Comparison of ENCODE assay signal across 2 cellular contexts in genomic region chr20:11646359-11646758, GRCh38.
TF ChIP-seq lines count a peak whose summit lies in the region.

No MANE protein-coding gene starts in this region.

TF ChIP-seq in HCT116, 20 proteins besides CTCF, POLR2A, EP300 and RAD21 (continued from another document):
- TF ChIP-seq, protein P1, sequence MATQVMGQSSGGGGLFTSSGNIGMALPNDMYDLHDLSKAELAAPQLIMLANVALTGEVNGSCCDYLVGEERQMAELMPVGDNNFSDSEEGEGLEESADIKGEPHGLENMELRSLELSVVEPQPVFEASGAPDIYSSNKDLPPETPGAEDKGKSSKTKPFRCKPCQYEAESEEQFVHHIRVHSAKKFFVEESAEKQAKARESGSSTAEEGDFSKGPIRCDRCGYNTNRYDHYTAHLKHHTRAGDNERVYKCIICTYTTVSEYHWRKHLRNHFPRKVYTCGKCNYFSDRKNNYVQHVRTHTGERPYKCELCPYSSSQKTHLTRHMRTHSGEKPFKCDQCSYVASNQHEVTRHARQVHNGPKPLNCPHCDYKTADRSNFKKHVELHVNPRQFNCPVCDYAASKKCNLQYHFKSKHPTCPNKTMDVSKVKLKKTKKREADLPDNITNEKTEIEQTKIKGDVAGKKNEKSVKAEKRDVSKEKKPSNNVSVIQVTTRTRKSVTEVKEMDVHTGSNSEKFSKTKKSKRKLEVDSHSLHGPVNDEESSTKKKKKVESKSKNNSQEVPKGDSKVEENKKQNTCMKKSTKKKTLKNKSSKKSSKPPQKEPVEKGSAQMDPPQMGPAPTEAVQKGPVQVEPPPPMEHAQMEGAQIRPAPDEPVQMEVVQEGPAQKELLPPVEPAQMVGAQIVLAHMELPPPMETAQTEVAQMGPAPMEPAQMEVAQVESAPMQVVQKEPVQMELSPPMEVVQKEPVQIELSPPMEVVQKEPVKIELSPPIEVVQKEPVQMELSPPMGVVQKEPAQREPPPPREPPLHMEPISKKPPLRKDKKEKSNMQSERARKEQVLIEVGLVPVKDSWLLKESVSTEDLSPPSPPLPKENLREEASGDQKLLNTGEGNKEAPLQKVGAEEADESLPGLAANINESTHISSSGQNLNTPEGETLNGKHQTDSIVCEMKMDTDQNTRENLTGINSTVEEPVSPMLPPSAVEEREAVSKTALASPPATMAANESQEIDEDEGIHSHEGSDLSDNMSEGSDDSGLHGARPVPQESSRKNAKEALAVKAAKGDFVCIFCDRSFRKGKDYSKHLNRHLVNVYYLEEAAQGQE (IDR thresholded peaks at IDR 0.05; ENCODE audit: low read depth): no peak
- no peak for TF ChIP-seq EGR1 (IDR thresholded peaks at IDR 0.05; ENCODE audit: low read depth)
- TF ChIP-seq FOSL1 (IDR thresholded peaks at IDR 0.05; ENCODE audit: low read depth): no peak
- TF ChIP-seq EZH2 (IDR thresholded peaks at IDR 0.05): no peak
- TF ChIP-seq CEBPB (IDR thresholded peaks at IDR 0.05; ENCODE audit: low read depth): no peak

TF ChIP-seq in WTC11, 78 proteins besides CTCF, POLR2A, EP300 and RAD21 (continued from another document):
- TF ChIP-seq, protein P2, sequence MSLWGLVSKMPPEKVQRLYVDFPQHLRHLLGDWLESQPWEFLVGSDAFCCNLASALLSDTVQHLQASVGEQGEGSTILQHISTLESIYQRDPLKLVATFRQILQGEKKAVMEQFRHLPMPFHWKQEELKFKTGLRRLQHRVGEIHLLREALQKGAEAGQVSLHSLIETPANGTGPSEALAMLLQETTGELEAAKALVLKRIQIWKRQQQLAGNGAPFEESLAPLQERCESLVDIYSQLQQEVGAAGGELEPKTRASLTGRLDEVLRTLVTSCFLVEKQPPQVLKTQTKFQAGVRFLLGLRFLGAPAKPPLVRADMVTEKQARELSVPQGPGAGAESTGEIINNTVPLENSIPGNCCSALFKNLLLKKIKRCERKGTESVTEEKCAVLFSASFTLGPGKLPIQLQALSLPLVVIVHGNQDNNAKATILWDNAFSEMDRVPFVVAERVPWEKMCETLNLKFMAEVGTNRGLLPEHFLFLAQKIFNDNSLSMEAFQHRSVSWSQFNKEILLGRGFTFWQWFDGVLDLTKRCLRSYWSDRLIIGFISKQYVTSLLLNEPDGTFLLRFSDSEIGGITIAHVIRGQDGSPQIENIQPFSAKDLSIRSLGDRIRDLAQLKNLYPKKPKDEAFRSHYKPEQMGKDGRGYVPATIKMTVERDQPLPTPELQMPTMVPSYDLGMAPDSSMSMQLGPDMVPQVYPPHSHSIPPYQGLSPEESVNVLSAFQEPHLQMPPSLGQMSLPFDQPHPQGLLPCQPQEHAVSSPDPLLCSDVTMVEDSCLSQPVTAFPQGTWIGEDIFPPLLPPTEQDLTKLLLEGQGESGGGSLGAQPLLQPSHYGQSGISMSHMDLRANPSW (CRISPR knock-in tag; conservative IDR thresholded peaks at IDR 0.05; ENCODE audit: low read depth): no peak
- TF ChIP-seq ZNF512 (CRISPR knock-in tag; IDR thresholded peaks at IDR 0.05; ENCODE audit: borderline replicate concordance) (no peak), SMAD3 (CRISPR knock-in tag; IDR thresholded peaks at IDR 0.05; ENCODE audit: borderline replicate concordance) (no peak)
- TF ChIP-seq, protein P3, sequence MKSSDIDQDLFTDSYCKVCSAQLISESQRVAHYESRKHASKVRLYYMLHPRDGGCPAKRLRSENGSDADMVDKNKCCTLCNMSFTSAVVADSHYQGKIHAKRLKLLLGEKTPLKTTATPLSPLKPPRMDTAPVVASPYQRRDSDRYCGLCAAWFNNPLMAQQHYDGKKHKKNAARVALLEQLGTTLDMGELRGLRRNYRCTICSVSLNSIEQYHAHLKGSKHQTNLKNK (CRISPR knock-in tag; IDR thresholded peaks at IDR 0.05): no peak
- TF ChIP-seq, protein P4, sequence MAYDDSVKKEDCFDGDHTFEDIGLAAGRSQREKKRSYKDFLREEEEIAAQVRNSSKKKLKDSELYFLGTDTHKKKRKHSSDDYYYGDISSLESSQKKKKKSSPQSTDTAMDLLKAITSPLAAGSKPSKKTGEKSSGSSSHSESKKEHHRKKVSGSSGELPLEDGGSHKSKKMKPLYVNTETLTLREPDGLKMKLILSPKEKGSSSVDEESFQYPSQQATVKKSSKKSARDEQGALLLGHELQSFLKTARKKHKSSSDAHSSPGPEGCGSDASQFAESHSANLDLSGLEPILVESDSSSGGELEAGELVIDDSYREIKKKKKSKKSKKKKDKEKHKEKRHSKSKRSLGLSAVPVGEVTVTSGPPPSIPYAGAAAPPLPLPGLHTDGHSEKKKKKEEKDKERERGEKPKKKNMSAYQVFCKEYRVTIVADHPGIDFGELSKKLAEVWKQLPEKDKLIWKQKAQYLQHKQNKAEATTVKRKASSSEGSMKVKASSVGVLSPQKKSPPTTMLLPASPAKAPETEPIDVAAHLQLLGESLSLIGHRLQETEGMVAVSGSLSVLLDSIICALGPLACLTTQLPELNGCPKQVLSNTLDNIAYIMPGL (CRISPR knock-in tag; IDR thresholded peaks at IDR 0.05): no peak
